ENCODE assay signal across 1 cellular context in genomic region chr15:83694030-83694429, GRCh38.
TF ChIP-seq lines count a peak whose summit lies in the region.

No MANE protein-coding gene starts in this region.

TF ChIP-seq in WTC11, 78 proteins besides CTCF, POLR2A, EP300 and RAD21 (continued from another document):
- TF ChIP-seq HMGXB4 (CRISPR knock-in tag; IDR thresholded peaks at IDR 0.05) (no peak), ATF1 (CRISPR knock-in tag; IDR thresholded peaks at IDR 0.05) (no peak), ZNF232 (CRISPR knock-in tag; IDR thresholded peaks at IDR 0.05) (no peak), GRHL2 (CRISPR knock-in tag; IDR thresholded peaks at IDR 0.05; ENCODE audit: insufficient replicate concordance, severe bottlenecking) (no peak), STAT6 (CRISPR knock-in tag; conservative IDR thresholded peaks at IDR 0.05; ENCODE audit: low read depth) (no peak), NR3C1 (CRISPR knock-in tag; conservative IDR thresholded peaks at IDR 0.05; ENCODE audit: low read depth) (no peak), RELA (CRISPR knock-in tag; IDR thresholded peaks at IDR 0.05; ENCODE audit: borderline replicate concordance) (no peak)
- TF ChIP-seq, protein P1, sequence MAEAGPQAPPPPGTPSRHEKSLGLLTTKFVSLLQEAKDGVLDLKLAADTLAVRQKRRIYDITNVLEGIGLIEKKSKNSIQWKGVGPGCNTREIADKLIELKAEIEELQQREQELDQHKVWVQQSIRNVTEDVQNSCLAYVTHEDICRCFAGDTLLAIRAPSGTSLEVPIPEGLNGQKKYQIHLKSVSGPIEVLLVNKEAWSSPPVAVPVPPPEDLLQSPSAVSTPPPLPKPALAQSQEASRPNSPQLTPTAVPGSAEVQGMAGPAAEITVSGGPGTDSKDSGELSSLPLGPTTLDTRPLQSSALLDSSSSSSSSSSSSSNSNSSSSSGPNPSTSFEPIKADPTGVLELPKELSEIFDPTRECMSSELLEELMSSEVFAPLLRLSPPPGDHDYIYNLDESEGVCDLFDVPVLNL (CRISPR knock-in tag; IDR thresholded peaks at IDR 0.05; ENCODE audit: borderline replicate concordance, low read depth), result no peak
- TF ChIP-seq, protein P2, sequence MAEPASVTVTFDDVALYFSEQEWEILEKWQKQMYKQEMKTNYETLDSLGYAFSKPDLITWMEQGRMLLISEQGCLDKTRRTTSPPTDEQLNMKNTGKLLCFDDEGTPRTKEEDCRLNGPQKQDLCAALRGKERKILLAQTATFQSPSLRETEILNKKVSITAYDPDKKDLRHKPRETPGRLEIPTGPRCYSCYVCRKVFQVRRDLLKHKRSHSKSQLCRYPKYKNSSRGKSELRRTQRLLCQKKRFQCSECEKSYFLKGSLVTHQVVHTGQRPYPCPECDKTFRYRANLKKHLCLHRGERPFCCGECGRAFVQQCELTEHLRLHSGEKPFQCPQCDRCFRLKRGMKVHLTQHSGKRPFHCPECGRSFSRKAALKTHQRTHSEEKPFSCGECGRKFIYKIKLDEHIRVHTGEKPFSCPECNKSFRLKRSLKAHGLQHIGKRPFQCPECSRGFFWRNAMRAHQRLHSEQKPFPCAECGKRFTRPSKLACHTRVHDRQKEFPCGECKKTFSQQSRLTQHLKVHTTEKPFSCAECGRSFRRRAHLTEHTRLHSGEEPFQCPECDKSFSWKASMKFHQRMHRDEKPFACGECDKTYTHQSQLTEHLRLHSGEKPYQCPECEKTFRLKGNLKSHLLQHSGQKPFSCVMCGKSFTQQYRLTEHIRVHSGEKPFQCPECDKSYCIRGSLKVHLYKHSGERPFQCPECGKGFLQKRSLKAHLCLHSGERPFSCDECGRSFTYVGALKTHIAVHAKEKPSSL (CRISPR knock-in tag; conservative IDR thresholded peaks at IDR 0.05), result no peak
